In the genomic region with DNA sequence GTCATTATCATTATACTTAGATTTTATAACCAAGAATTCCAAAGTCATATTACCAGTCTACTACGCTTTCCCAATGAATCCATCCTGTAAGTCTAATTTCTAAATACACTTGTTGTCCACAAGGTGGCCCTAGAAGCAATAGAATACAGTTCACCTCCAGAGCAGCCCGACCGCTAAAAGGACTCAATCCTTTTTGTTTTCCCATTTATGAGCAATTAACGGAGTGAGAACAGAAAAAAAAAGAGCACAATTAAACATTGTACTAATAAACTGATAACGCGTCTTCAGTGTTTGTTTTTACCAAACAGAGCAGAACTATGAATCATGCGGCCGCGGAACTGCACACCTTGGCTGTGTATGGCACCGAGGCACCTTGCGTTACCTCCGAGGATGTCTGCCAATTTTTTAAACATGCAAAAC, we compare ENCODE assay signal across 1 cellular context.
TF ChIP-seq lines count a peak whose summit lies in the region.

No MANE protein-coding gene starts in this region.

TF ChIP-seq in IMR-90, 13 proteins besides CTCF, POLR2A, EP300 and RAD21:
- TF ChIP-seq MAZ (IDR thresholded peaks at IDR 0.05; ENCODE audit: borderline replicate concordance, low read depth, low read length) (no peak), USF2 (IDR thresholded peaks at IDR 0.05; ENCODE audit: low read depth, low read length) (no peak), NFE2L2 (IDR thresholded peaks at IDR 0.05; ENCODE audit: low read depth, low read length) (no peak), SMC3 (IDR thresholded peaks at IDR 0.05; ENCODE audit: low read depth, low read length) (peak; percentile 75), CEBPB (IDR thresholded peaks at IDR 0.05; ENCODE audit: low read depth, low read length) (no peak)
